In the genomic region with DNA sequence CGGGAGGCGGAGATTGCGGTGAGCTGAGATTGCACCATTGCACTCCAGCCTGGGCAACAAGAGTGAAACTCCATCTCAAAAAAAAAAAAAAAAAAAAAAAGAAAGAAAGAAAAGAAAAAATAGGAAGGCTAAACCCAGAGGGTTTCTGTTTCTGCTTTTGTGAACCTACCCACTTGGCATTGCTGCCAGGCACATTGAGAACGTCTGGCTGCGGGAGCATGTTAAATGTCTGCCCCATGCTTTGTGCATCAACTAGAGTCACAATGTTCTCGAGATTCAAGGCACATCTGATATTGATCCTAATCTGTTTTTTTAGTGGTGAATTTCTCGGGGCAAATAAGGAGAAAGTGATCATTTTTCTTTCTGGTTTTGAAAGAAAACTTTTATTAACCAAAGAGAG, we compare ENCODE assay signal across 1 cellular context.
TF ChIP-seq lines count a peak whose summit lies in the region.

No MANE protein-coding gene starts in this region.

TF ChIP-seq in GM12878, 131 proteins besides CTCF, POLR2A, EP300 and RAD21:
- TF ChIP-seq, protein P1, sequence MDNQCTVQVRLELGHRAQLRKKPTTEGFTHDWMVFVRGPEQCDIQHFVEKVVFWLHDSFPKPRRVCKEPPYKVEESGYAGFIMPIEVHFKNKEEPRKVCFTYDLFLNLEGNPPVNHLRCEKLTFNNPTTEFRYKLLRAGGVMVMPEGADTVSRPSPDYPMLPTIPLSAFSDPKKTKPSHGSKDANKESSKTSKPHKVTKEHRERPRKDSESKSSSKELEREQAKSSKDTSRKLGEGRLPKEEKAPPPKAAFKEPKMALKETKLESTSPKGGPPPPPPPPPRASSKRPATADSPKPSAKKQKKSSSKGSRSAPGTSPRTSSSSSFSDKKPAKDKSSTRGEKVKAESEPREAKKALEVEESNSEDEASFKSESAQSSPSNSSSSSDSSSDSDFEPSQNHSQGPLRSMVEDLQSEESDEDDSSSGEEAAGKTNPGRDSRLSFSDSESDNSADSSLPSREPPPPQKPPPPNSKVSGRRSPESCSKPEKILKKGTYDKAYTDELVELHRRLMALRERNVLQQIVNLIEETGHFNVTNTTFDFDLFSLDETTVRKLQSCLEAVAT (IDR thresholded peaks at IDR 0.05): peak; percentile 59; the same call in 1 of the 2 replicates
- TF ChIP-seq POLR2AphosphoS5 (IDR thresholded peaks at IDR 0.05; ENCODE audit: low read length): no peak
- 0 out of 2 replicates have a peak, but pooled peaks have one; percentile 7 for TF ChIP-seq NBN (IDR thresholded peaks at IDR 0.05)
